In genomic region chr3:129593230-129593594, GRCh38 we compare ENCODE assay signal across 9 cellular contexts. TPM values are rescaled to one million over a fixed set of nuclear protein-coding genes. Genes with fewer than 3 reads are reported as not detected.
DNase-seq lines count a peak whose midpoint lies in the region; ATAC-seq and TF ChIP-seq lines count a peak whose summit lies in the region.
"Had no signal": no experiment of that assay in that cellular context is flagged by ENCODE, and none has a peak within 500 bp of the region (broad histone marks: within the 10 kb centered on the region; RNA-seq: fewer than 3 reads in every experiment).

No MANE protein-coding gene starts in this region.

- TF ChIP-seq CTCF in left ventricle myocardium inferior (IDR thresholded peaks at IDR 0.05; ENCODE audit: borderline replicate concordance) = no peak
- no peak for TF ChIP-seq CTCF in brain (conservative IDR thresholded peaks at IDR 0.05)
- no peak for TF ChIP-seq CTCF in upper lobe of right lung (IDR thresholded peaks at IDR 0.05)

- peak overlapping the region; percentile 96 for H3K27ac ChIP-seq in left ventricle myocardium inferior (replicated peaks)
- peak overlapping the region; percentile 62 for H3K27ac ChIP-seq in muscle layer of duodenum (ENCODE audit: low read length)
- H3K27ac ChIP-seq in upper lobe of right lung = peak overlapping the region; percentile 84

- H3K36me3 Mint-ChIP-seq in brain = no peaks in the 10 kb centered on the region

- peak overlapping the region; percentile 53 to 94 (median 90) for H3K27ac Mint-ChIP-seq in brain

- H3K36me3 ChIP-seq in left ventricle myocardium inferior (peaks cover 6% of the 10 kb centered on the region), muscle layer of duodenum (ENCODE audit: control insufficient read depth in 1 of 2, insufficient read depth in 2 of 2, low read length in 2 of 2) (no peaks in the 10 kb centered on the region), upper lobe of right lung (peaks cover 10% of the 10 kb centered on the region)

- H3K4me1 Mint-ChIP-seq in brain = peaks cover 82% of the 10 kb centered on the region

- peak overlapping the region in 4 of 5 experiments; percentile 8 to 70 (median 51) for H3K4me3 Mint-ChIP-seq in brain

- intact Hi-C loops in left ventricle myocardium inferior (cut with micrococcal nuclease) (no loop called here), left cardiac atrium (cut with DNase I) (no loop called here), upper lobe of right lung (cut with DNase I) (loop anchor here (10.0 kb wide), 1 partner anchor 98 kb away; no protein-coding TSS in a partner anchor)

- ATAC-seq in left cardiac atrium (no peak), upper lobe of right lung (no peak), HG03175 (IDR thresholded peaks at IDR 0.05; ENCODE audit: unreplicated experiment) (no peak), HG03571 (IDR thresholded peaks at IDR 0.05; ENCODE audit: unreplicated experiment) (no peak)

- peaks cover 5% of the 10 kb centered on the region for H3K27me3 Mint-ChIP-seq in brain

- DNase-seq in left ventricle myocardium inferior = no peak
- no peak for DNase-seq in left cardiac atrium
- no peak for DNase-seq in upper lobe of right lung
- DNase-seq in GF-D8 (lab: John Stamatoyannopoulos, UW) = no peak

- peaks cover 0 to 6% (median 0%) of the 10 kb centered on the region in 5 experiments for H3K9me3 Mint-ChIP-seq in brain

- H3K27me3 ChIP-seq in left ventricle myocardium inferior (ENCODE audit: low read depth) (no peaks in the 10 kb centered on the region), muscle layer of duodenum (ENCODE audit: low read depth, low read length) (no peaks in the 10 kb centered on the region), upper lobe of right lung (no peaks in the 10 kb centered on the region)

- H3K4me3 ChIP-seq in left ventricle myocardium inferior = peak overlapping the region; percentile 49
- no peak overlapping the region for H3K4me3 ChIP-seq in muscle layer of duodenum (ENCODE audit: low read depth in 1 of 2, low read length in 2 of 2)
- H3K4me3 ChIP-seq in upper lobe of right lung = no peak overlapping the region

- H3K4me1 ChIP-seq in left ventricle myocardium inferior (peaks cover 98% of the 10 kb centered on the region), muscle layer of duodenum (ENCODE audit: control insufficient read depth in 1 of 2, insufficient read depth in 2 of 2, low read length in 2 of 2) (peaks cover 29 to 56% of the 10 kb centered on the region in 2 donors), upper lobe of right lung (peaks cover 95% of the 10 kb centered on the region)

- H3K9me3 ChIP-seq in left ventricle myocardium inferior (replicated peaks) (no peaks in the 10 kb centered on the region), muscle layer of duodenum (ENCODE audit: control insufficient read depth in 1 of 2, low read length in 2 of 2) (no peaks in the 10 kb centered on the region), upper lobe of right lung (no peaks in the 10 kb centered on the region)

RNA-seq across cellular contexts. Expression of gene PLXND1, which starts 13.3 kb away (rescaled TPM):
- total RNA-seq in left ventricle myocardium inferior = 45.5 TPM
- 100 to 1,000 TPM; 106 to 112 TPM for total RNA-seq in left cardiac atrium
- 151 TPM for polyA plus RNA-seq in brain (ENCODE audit: insufficient read depth, low read depth, low replicate concordance)
- 284 TPM for total RNA-seq in upper lobe of right lung

RNA-seq across cellular contexts. Expression of gene H1-8, which starts 50.2 kb away (rescaled TPM):
- not detected for total RNA-seq in left ventricle myocardium inferior
- total RNA-seq in left cardiac atrium = not detected
- polyA plus RNA-seq in brain (ENCODE audit: insufficient read depth, low read depth, low replicate concordance) = not detected
- not detected for total RNA-seq in upper lobe of right lung
- total RNA-seq: Daoy had no signal
